Comparison of ENCODE assay signal across 9 cellular contexts in genomic region chr19:42737581-42738011, GRCh38. TPM values are rescaled to one million over a fixed set of nuclear protein-coding genes. Genes with fewer than 3 reads are reported as not detected.
DNase-seq lines count a peak whose midpoint lies in the region; FAIRE-seq and TF ChIP-seq lines count a peak whose summit lies in the region.
"Not testable (repeated sequence)": the region's sequence is repeated elsewhere in the genome, so short reads cannot be mapped to it uniquely, and the experiment has no call there.
"Had no signal": no experiment of that assay in that cellular context is flagged by ENCODE, and none has a peak within 500 bp of the region (broad histone marks: within the 10 kb centered on the region; RNA-seq: fewer than 3 reads in every experiment).

No MANE protein-coding gene starts in this region.

- H3K27me3 ChIP-seq in BLaER1 treated with 17β-estradiol and CSF1 and Interleukin-3, amounts not matched to agents 10 nM and 100 nM: not testable (repeated sequence)

- peaks cover 0 to 24% (median 21%) of the 10 kb centered on the region in 10 experiments; a peak in 13 of 20 replicates for H3K4me1 ChIP-seq in BLaER1 treated with 17β-estradiol and CSF1 and Interleukin-3, amounts not matched to agents 10 nM and 100 nM

- H3K4me3 ChIP-seq in BLaER1 treated with 17β-estradiol and CSF1 and Interleukin-3, amounts not matched to agents 10 nM and 100 nM: not testable (repeated sequence)

- H3K27ac ChIP-seq in BLaER1 treated with 17β-estradiol and CSF1 and Interleukin-3, amounts not matched to agents 10 nM and 100 nM: not testable (repeated sequence)

- 0 out of 2 replicates have a peak, but pooled peaks cover 11% of the 10 kb centered on the region for H3K36me3 Mint-ChIP-seq in HFFc6 (ENCODE audit: low read depth)

- TF ChIP-seq CTCF in HFFc6 (IDR thresholded peaks at IDR 0.05): not testable (repeated sequence)

- H3K27me3 Mint-ChIP-seq in HFFc6 (ENCODE audit: insufficient read depth): not testable (repeated sequence)

- H3K9ac ChIP-seq in BLaER1 treated with 17β-estradiol and CSF1 and Interleukin-3, amounts not matched to agents 10 nM and 100 nM: not testable (repeated sequence)

- not testable (repeated sequence) for H3K9me3 ChIP-seq in BLaER1 treated with 17β-estradiol and CSF1 and Interleukin-3, amounts not matched to agents 10 nM and 100 nM (replicated peaks in 1 of 11)

- peak overlapping the region; percentile 38; the same call in 1 of the 2 replicates for H3K4me3 Mint-ChIP-seq in HFFc6

- peak overlapping the region in 7 of 11 experiments; percentile 40 to 69 (median 53); a peak in 15 of 22 replicates for H3K4me2 ChIP-seq in BLaER1 treated with 17β-estradiol and CSF1 and Interleukin-3, amounts not matched to agents 10 nM and 100 nM

- peak; percentile 88 for FAIRE-seq in RCC 7860 (lab: Jason Lieb, UNC)

- H3K4me1 Mint-ChIP-seq in HFFc6 (ENCODE audit: low read depth): peaks cover 48% of the 10 kb centered on the region

- H3K9me3 Mint-ChIP-seq in HFFc6: not testable (repeated sequence)

- peak overlapping the region; percentile 85 for H3K27ac Mint-ChIP-seq in HFFc6

- DNase-seq in HFFc6 (peak; percentile 31), RCC 7860 (ENCODE audit: low spot score) (peak; percentile 89), astrocyte of the hippocampus (ENCODE audit: low read depth, low spot score) (peak; percentile 47), cerebellar cortex (ENCODE audit: low spot score) (peak; percentile 52), fibroblast of peridontal ligament (ENCODE audit: extremely low read depth) (peak; percentile 15), kidney glomerular epithelial cell (lab: John Stamatoyannopoulos, UW) (peak; percentile 68)

- not testable (repeated sequence) for H4K20me1 ChIP-seq in BLaER1 treated with 17β-estradiol and CSF1 and Interleukin-3, amounts not matched to agents 10 nM and 100 nM

- not testable (repeated sequence) for H3K36me3 ChIP-seq in BLaER1 treated with 17β-estradiol and CSF1 and Interleukin-3, amounts not matched to agents 10 nM and 100 nM

RNA-seq across cellular contexts. Expression of gene PSG3, which starts 2.7 kb away (rescaled TPM):
- total RNA-seq in HFFc6 (2021; fragmentation: NEBNext Ultra II Directional; extraction: Animal tissue kit (Norgen Biotek cat#: 25700)): not detected
- total RNA-seq: HT1080, OCI-LY7 had no signal

RNA-seq across cellular contexts. Expression of gene PSG8, which starts 27.9 kb away (rescaled TPM):
- total RNA-seq in HFFc6 (2021; fragmentation: NEBNext Ultra II Directional; extraction: Animal tissue kit (Norgen Biotek cat#: 25700)): under 1 TPM in 2 of 6 experiments, not detected in 4; 0.17 to 0.32 TPM
- total RNA-seq: OCI-LY7 had no signal

Comparison
In these comparisons a context has a peak if more than half of its experiments do, and no peak if none do; other contexts are left out.
1. DNase-seq: peak in every context shown above with its lines; median percentile 89 in RCC 7860; 68 in kidney glomerular epithelial cell; 52 in cerebellar cortex; 47 in astrocyte of the hippocampus; 31 in HFFc6; 15 in fibroblast of peridontal ligament.